Comparison of ENCODE assay signal across 26 cellular contexts in genomic region chr13:90177519-90177918, GRCh38.
"Had no signal": no experiment of that assay in that cellular context is flagged by ENCODE, and none has a peak within 500 bp of the region (broad histone marks: within the 10 kb centered on the region; RNA-seq: fewer than 3 reads in every experiment).

No MANE protein-coding gene starts in this region.

- DNase-seq: activated B cell treated with CpG ODN at 0.5 μM for 24 hours; activated CD4-positive, alpha-beta T cell treated with anti-CD3 and anti-CD28 coated beads for 48 hours; activated CD4-positive, alpha-beta T cell treated with anti-CD3 and anti-CD28 coated beads, Interleukin-2, amount 50 U/mL, for 1 hour; activated CD4-positive, alpha-beta T cell treated with anti-CD3 and anti-CD28 coated beads, Interleukin-2, amount 50 U/mL, for 48 hours; activated CD8-positive, alpha-beta memory T cell treated with anti-CD3 and anti-CD28 coated beads for 24 hours; activated CD8-positive, alpha-beta T cell treated with anti-CD3 and anti-CD28 coated beads for 36 hours; activated effector memory CD4-positive, alpha-beta T cell treated with Interleukin-2 at 50 U/mL for 16 hours; activated gamma-delta T cell treated with Interleukin-2 at 50 U/mL for 16 hours; activated naive CD4-positive, alpha-beta T cell treated with anti-CD3 and anti-CD28 coated beads, Interleukin-2, amount 50 U/mL, for 16 hours; activated naive CD4-positive, alpha-beta T cell treated with Interleukin-2 at 50 U/mL for 16 hours; activated T-cell treated with anti-CD3 and anti-CD28 coated beads, Interleukin-2, amount 50 U/mL, for 4 hours; amniotic stem cell; anterior cingulate cortex; brain microvascular endothelial cell; dorsolateral prefrontal cortex; effector memory CD4-positive, alpha-beta T cell; endodermal cell; erythroblast; foreskin keratinocyte; gastrocnemius medialis; glutamatergic neuron; heart left ventricle; T-helper 9 cell; WERI-Rb-1 had no signal

- FAIRE-seq: astrocyte, bronchial epithelial cell had no signal
